10 cellular contexts compared by ENCODE assay signal in genomic region chr7:135745702-135746312, GRCh38. TPM values are rescaled to one million over a fixed set of nuclear protein-coding genes. Genes with fewer than 3 reads are reported as not detected.
DNase-seq lines count a peak whose midpoint lies in the region; ATAC-seq, FAIRE-seq and TF ChIP-seq lines count a peak whose summit lies in the region.
"Had no signal": no experiment of that assay in that cellular context is flagged by ENCODE, and none has a peak within 500 bp of the region (broad histone marks: within the 10 kb centered on the region; RNA-seq: fewer than 3 reads in every experiment).

No MANE protein-coding gene starts in this region.

- H3K27me3 ChIP-seq in ACC112 (ENCODE audit: insufficient read depth, low read length) (no peaks in the 10 kb centered on the region), endothelial cell of umbilical vein (ENCODE audit: control insufficient read depth in 2 of 2, insufficient read depth in 2 of 2, low read length in 2 of 2) (no peaks in the 10 kb centered on the region)
- H3K27me3 ChIP-seq: BLaER1 treated with 17β-estradiol and CSF1 and Interleukin-3, amounts not matched to agents 10 nM and 100 nM had no signal

- ATAC-seq in HG03108 (IDR thresholded peaks at IDR 0.05; ENCODE audit: unreplicated experiment) (no peak), GM21619 (IDR thresholded peaks at IDR 0.05; ENCODE audit: unreplicated experiment) (no peak)

- H3K4me1 ChIP-seq in ACC112 (ENCODE audit: control insufficient read depth, insufficient read depth, low read length, unreplicated experiment) (peaks cover 63% of the 10 kb centered on the region), endothelial cell of umbilical vein (ENCODE audit: control insufficient read depth, extremely low read depth, insufficient read depth, low read length) (peaks cover 11% of the 10 kb centered on the region)

- TF ChIP-seq POLR2A in endothelial cell of umbilical vein (IDR thresholded peaks at IDR 0.05; ENCODE audit: low read depth, low read length) = peak; percentile 54

- CTCF ChIA-PET in endothelial cell of umbilical vein (lab: Charles Lee) = interaction anchor here (1.7 to 4.8 kb wide), 3 partner anchors 29 to 73 kb away, joined by 4 to 14 read pairs (median 5); no protein-coding TSS in a partner anchor

- POLR2A ChIA-PET in endothelial cell of umbilical vein (lab: Charles Lee) = no interaction called here

- no peaks in the 10 kb centered on the region for H3K9me1 ChIP-seq in endothelial cell of umbilical vein (replicated peaks; ENCODE audit: control insufficient read depth, extremely low read depth, insufficient read depth, low read length)

- H3K27ac ChIP-seq in ACC112 (ENCODE audit: low read depth, low read length) = peak overlapping the region; percentile 92
- peak overlapping the region; percentile 60 for H3K27ac ChIP-seq in endothelial cell of umbilical vein (ENCODE audit: insufficient read depth, low read depth, low read length)
- H3K27ac ChIP-seq: BLaER1 treated with 17β-estradiol and CSF1 and Interleukin-3, amounts not matched to agents 10 nM and 100 nM had no signal

- intact Hi-C loops in endothelial cell of umbilical vein (cut with micrococcal nuclease) = loop anchor here (1.0 to 5.0 kb wide), 3 partner anchors 12 to 73 kb away; no protein-coding TSS in a partner anchor

- dilution Hi-C loops in endothelial cell of umbilical vein (cut with MboI; ENCODE audit: extremely low pct_ligation_motif_present, low sequenced_read_pairs) = no loop called here

- H3K79me2 ChIP-seq in ACC112 (ENCODE audit: control insufficient read depth, insufficient read depth, low read length, unreplicated experiment) = peaks cover 14% of the 10 kb centered on the region
- no peaks in the 10 kb centered on the region for H3K79me2 ChIP-seq in endothelial cell of umbilical vein (ENCODE audit: control insufficient read depth, insufficient read depth, low read length)

- peak; percentile 60 for DNase-seq in NCI-H460 (ENCODE audit: extremely low read depth, low read depth)
- peak; percentile 87 for DNase-seq in endothelial cell of umbilical vein (ENCODE audit: low read depth, low spot score)
- DNase-seq in mucosa of gallbladder (ENCODE audit: low spot score) = peak; percentile 33
- DNase-seq in GOT3 (lab: John Stamatoyannopoulos, UW) = no peak
- no peak for DNase-seq in NCI-H1105 (lab: John Stamatoyannopoulos, UW)
- DNase-seq: activated T-cell treated with anti-CD3 and anti-CD28 coated beads for 4 hours had no signal

- H2AFZ ChIP-seq in ACC112 (ENCODE audit: low read length, unreplicated experiment) = peak overlapping the region; percentile 33
- H2AFZ ChIP-seq in endothelial cell of umbilical vein (ENCODE audit: low read depth, low read length) = peak overlapping the region; percentile 41

- H3K9me3 ChIP-seq in endothelial cell of umbilical vein (replicated peaks; ENCODE audit: control insufficient read depth, insufficient read depth, low read length) = no peaks in the 10 kb centered on the region
- H3K9me3 ChIP-seq: BLaER1 treated with 17β-estradiol and CSF1 and Interleukin-3, amounts not matched to agents 10 nM and 100 nM had no signal

- TF ChIP-seq CTCF in endothelial cell of umbilical vein (IDR thresholded peaks at IDR 0.05; ENCODE audit: extremely low read depth in 1 of 2, insufficient read depth in 1 of 2, low read depth in 1 of 2, low read length in 2 of 2) = no peak

- H3K4me2 ChIP-seq in endothelial cell of umbilical vein (ENCODE audit: insufficient read depth, low read length) = peak overlapping the region; percentile 3
- H3K4me2 ChIP-seq: BLaER1 treated with 17β-estradiol and CSF1 and Interleukin-3, amounts not matched to agents 10 nM and 100 nM had no signal

- no peaks in the 10 kb centered on the region for H4K20me1 ChIP-seq in endothelial cell of umbilical vein (replicated peaks; ENCODE audit: control insufficient read depth, extremely low read depth, insufficient read depth, low read length)
- H4K20me1 ChIP-seq: BLaER1 treated with 17β-estradiol and CSF1 and Interleukin-3, amounts not matched to agents 10 nM and 100 nM had no signal

- peak; percentile 98 for FAIRE-seq in endothelial cell of umbilical vein (lab: Jason Lieb, UNC)

- H3K9ac ChIP-seq in endothelial cell of umbilical vein (replicated peaks; ENCODE audit: extremely low read depth, insufficient read depth, low read length) = peak overlapping the region; percentile 12
- H3K9ac ChIP-seq: BLaER1 treated with 17β-estradiol and CSF1 and Interleukin-3, amounts not matched to agents 10 nM and 100 nM had no signal

- H3K4me3 ChIP-seq in ACC112 (ENCODE audit: low read depth, low read length) (peak overlapping the region; percentile 32), endothelial cell of umbilical vein (replicated peaks in 1 of 3; ENCODE audit: insufficient read depth in 1 of 3, low read depth in 1 of 3, low read length in 3 of 3) (no peak overlapping the region)
- H3K4me3 ChIP-seq: BLaER1 treated with 17β-estradiol and CSF1 and Interleukin-3, amounts not matched to agents 10 nM and 100 nM had no signal

- H3K36me3 ChIP-seq in ACC112 (ENCODE audit: insufficient read depth, low read length) (no peaks in the 10 kb centered on the region), endothelial cell of umbilical vein (ENCODE audit: control insufficient read depth in 2 of 2, extremely low read depth in 1 of 2, insufficient read depth in 2 of 2, low read length in 2 of 2) (no peaks in the 10 kb centered on the region)
- H3K36me3 ChIP-seq: BLaER1 treated with 17β-estradiol and CSF1 and Interleukin-3, amounts not matched to agents 10 nM and 100 nM had no signal

- TSS peak; percentile 81 for BruUV-seq in endothelial cell of umbilical vein (replicated peaks; lab: Mats Ljungman, UMichigan)

TF ChIP-seq in endothelial cell of umbilical vein, 7 proteins besides CTCF, POLR2A, EP300 and RAD21:
- TF ChIP-seq FOS (IDR thresholded peaks at IDR 0.05; ENCODE audit: borderline replicate concordance, insufficient read depth, low read length) = peak; percentile 96
- TF ChIP-seq MYC (IDR thresholded peaks at IDR 0.05; ENCODE audit: low read depth, low read length) = no peak
- TF ChIP-seq EZH2 (IDR thresholded peaks at IDR 0.05; ENCODE audit: borderline replicate concordance, low read depth, low read length, severe bottlenecking) = no peak
- peak; percentile 46 for TF ChIP-seq GATA2 (IDR thresholded peaks at IDR 0.05; ENCODE audit: insufficient read depth, insufficient read length, low read depth, low read length)
- TF ChIP-seq JUN (IDR thresholded peaks at IDR 0.05; ENCODE audit: borderline replicate concordance, insufficient read depth, insufficient read length, low read depth) = peak; percentile 58
- TF ChIP-seq, protein P1, sequence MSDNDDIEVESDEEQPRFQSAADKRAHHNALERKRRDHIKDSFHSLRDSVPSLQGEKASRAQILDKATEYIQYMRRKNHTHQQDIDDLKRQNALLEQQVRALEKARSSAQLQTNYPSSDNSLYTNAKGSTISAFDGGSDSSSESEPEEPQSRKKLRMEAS (IDR thresholded peaks at IDR 0.05; ENCODE audit: insufficient read depth, insufficient read length) = no peak
- peak; percentile 76 for TF ChIP-seq POLR2AphosphoS5 (IDR thresholded peaks at IDR 0.05; ENCODE audit: insufficient read depth, low read depth, low read length)

RNA-seq across cellular contexts. Expression of gene FAM180A, which starts 2.8 kb away (rescaled TPM):
- not detected in 2 replicates for total RNA-seq in NCI-H460 (2014; rRNA removed; shearing (Covaris generic))
- polyA plus RNA-seq in NCI-H460 (2014; cell fraction: nucleus; rRNA removed) = not detected in 2 replicates
- not detected in 2 replicates for total RNA-seq in endothelial cell of umbilical vein
- polyA plus RNA-seq in endothelial cell of umbilical vein = not detected in 2 replicates
- not detected in 2 replicates for polyA plus RNA-seq in endothelial cell of umbilical vein (2011; cell fraction: cytosol; rRNA removed)
- polyA plus RNA-seq in endothelial cell of umbilical vein (2011; cell fraction: nucleus; rRNA removed) = not detected in 2 replicates
- polyA plus RNA-seq in endothelial cell of umbilical vein (2012) = not detected in 2 replicates
- polyA minus RNA-seq in endothelial cell of umbilical vein = not detected in 2 replicates
- polyA minus RNA-seq in endothelial cell of umbilical vein (2011; cell fraction: cytosol; rRNA and poly(A)+ RNA removed) = not detected
- polyA minus RNA-seq in endothelial cell of umbilical vein (2011; cell fraction: nucleus; rRNA and poly(A)+ RNA removed) = not detected in 2 replicates
- 13.7 TPM for total RNA-seq in mucosa of gallbladder

RNA-seq across cellular contexts. Expression of gene SLC13A4, which starts 17.8 kb away (rescaled TPM):
- total RNA-seq in NCI-H460 (2014; rRNA removed; shearing (Covaris generic)) = not detected in 2 replicates
- not detected in 2 replicates for polyA plus RNA-seq in NCI-H460 (2014; cell fraction: nucleus; rRNA removed)
- total RNA-seq in endothelial cell of umbilical vein = not detected in 2 replicates
- not detected in 2 replicates for polyA plus RNA-seq in endothelial cell of umbilical vein
- not detected in 2 replicates for polyA plus RNA-seq in endothelial cell of umbilical vein (2011; cell fraction: cytosol; rRNA removed)
- polyA plus RNA-seq in endothelial cell of umbilical vein (2011; cell fraction: nucleus; rRNA removed) = not detected in 2 replicates
- 0.16 and 0.46 TPM in 2 replicates for polyA plus RNA-seq in endothelial cell of umbilical vein (2012)
- polyA minus RNA-seq in endothelial cell of umbilical vein = not detected in 2 replicates
- polyA minus RNA-seq in endothelial cell of umbilical vein (2011; cell fraction: cytosol; rRNA and poly(A)+ RNA removed) = not detected
- polyA minus RNA-seq in endothelial cell of umbilical vein (2011; cell fraction: nucleus; rRNA and poly(A)+ RNA removed) = not detected in 2 replicates
- total RNA-seq in mucosa of gallbladder = not detected

Comparison
In these comparisons a context has a peak if more than half of its experiments do, and no peak if none do; other contexts are left out.
1. DNase-seq: peak in NCI-H460 (single experiment), endothelial cell of umbilical vein (single experiment) and mucosa of gallbladder (single experiment); none in GOT3 (single experiment) and NCI-H1105 (single experiment).
2. RNA of gene FAM180A, which starts 2.8 kb away (total RNA-seq): 13.7 TPM in mucosa of gallbladder (single experiment); not detected in NCI-H460 and not detected in endothelial cell of umbilical vein; every median in the first group is over 10 times any median in the second.